ENCODE assay signal across 9 cellular contexts in the genomic region with DNA sequence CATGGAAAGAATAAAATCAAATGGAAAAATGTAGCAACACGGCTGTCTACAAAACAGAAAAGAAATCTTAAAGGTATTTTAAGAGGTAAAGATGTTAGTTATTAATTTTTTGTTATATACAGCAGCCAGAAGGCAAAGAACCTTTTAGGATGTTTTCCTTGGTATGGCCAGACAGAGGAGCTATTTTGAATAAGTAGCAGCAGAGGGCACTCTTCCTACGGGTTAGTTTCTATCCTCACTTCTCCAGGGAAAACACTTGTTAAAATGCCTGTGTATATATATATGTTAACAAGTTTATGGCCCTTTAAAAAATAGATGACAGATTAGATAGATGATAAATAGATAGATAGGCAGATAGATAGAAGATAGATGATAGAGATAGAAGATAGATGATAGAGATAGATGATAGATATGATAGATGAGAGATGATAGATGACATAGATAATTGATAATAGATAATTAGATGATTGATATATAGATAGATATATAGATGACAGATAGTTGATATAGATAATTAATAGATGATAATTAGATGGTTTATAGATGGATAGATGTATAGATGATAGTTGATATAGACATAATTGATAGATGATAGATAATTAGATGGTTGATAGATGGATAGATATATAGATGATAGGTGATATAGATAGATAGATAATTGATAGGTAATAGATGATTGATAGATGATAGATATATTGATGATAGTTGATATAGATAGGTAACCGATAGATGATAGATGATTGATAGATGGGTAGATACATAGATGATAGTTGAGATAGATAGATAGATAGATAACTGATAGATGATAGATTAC. TPM values are rescaled to one million over a fixed set of nuclear protein-coding genes. Genes with fewer than 3 reads are reported as not detected.
A peak's percentile ranks its signal among the peaks of the same experiment; 100 is the strongest.
DNase-seq lines count a peak whose midpoint lies in the region; ATAC-seq and TF ChIP-seq lines count a peak whose summit lies in the region.
"Had no signal": no experiment of that assay in that cellular context is flagged by ENCODE, and none has a peak within 500 bp of the region (broad histone marks: within the 10 kb centered on the region; RNA-seq: fewer than 3 reads in every experiment).

No MANE protein-coding gene starts in this region.

- H2BK5ac ChIP-seq in H9 (ENCODE audit: insufficient read length, low read length) = no peak overlapping the region

- no peaks in the 10 kb centered on the region for H3K27me3 ChIP-seq in H9 (ENCODE audit: insufficient read depth, low read length)

- H3K27me3 Mint-ChIP-seq in H9 (ENCODE audit: low read depth) = peaks cover 2% of the 10 kb centered on the region; the same call in 1 of the 2 replicates

- H3K79me1 ChIP-seq in H9 (ENCODE audit: insufficient read depth, low read depth, low read length, poor library complexity, severe bottlenecking) = no peaks in the 10 kb centered on the region

- no peaks in the 10 kb centered on the region; a peak in 1 of 7 replicates for H3K36me3 Mint-ChIP-seq in H9 (ENCODE audit: insufficient read depth in 1 of 3, low read depth in 3 of 3)

- 100% methylated on average over 1 of the region's 3 CpGs for WGBS in H9 (ENCODE audit: extremely low coverage, insufficient read length, low lambda C conversion rate)

- no peak overlapping the region for H3K56ac ChIP-seq in H9 (ENCODE audit: insufficient read length, low read depth, low read length)

- no peak overlapping the region for H3K23ac ChIP-seq in H9 (ENCODE audit: insufficient read length, low read depth, low read length)

- H4K5ac ChIP-seq in H9 (ENCODE audit: insufficient read length, low read depth, low read length) = no peak overlapping the region

- H2BK20ac ChIP-seq in H9 (ENCODE audit: low read depth, low read length, poor library complexity, severe bottlenecking) = no peak overlapping the region

- H3K4me1 ChIP-seq in H9 (ENCODE audit: insufficient read depth, low read length) = no peaks in the 10 kb centered on the region

- TF ChIP-seq CTCF in H9 (conservative IDR thresholded peaks at IDR 0.05) (peak; percentile 80), GM20000 (IDR thresholded peaks at IDR 0.05; ENCODE audit: extremely low read depth, missing control alignments) (no peak)

- no peaks in the 10 kb centered on the region for H3K9me3 ChIP-seq in H9 (ENCODE audit: control insufficient read depth, low read depth, low read length)

- H3K9ac ChIP-seq in H9 (ENCODE audit: extremely low read depth, insufficient read length, low read length) = no peak overlapping the region

- DNase-seq in AG08395 (ENCODE audit: low spot score) = peak; percentile 30
- DNase-seq in H9 = no peak
- DNase-seq in NCI-H748 (lab: John Stamatoyannopoulos, UW; ENCODE audit: unreplicated experiment) = peak; percentile 61
- DNase-seq in cerebellum (ENCODE audit: low spot score) = peak; percentile 17
- DNase-seq in medulla oblongata (ENCODE audit: extremely low spot score) = peak; percentile 69
- no peak for DNase-seq in GM20000 (ENCODE audit: low spot score)

- no peak overlapping the region for H2BK15ac ChIP-seq in H9 (ENCODE audit: low read depth, low read length)

- H3K4me1 Mint-ChIP-seq in H9 = no peaks in the 10 kb centered on the region
- H3K4me1 Mint-ChIP-seq: central memory CD8-positive, alpha-beta T cell had no signal

- H3K4me2 ChIP-seq in H9 (ENCODE audit: insufficient read depth, insufficient read length, low read length) = no peak overlapping the region

- H3K79me2 ChIP-seq in H9 (ENCODE audit: insufficient read depth, low read length) = no peaks in the 10 kb centered on the region

- H2BK120ac ChIP-seq in H9 (ENCODE audit: low read depth, low read length, poor library complexity, severe bottlenecking) = no peak overlapping the region

- H3K4me3 Mint-ChIP-seq in H9 = no peak overlapping the region
- H3K4me3 Mint-ChIP-seq: central memory CD8-positive, alpha-beta T cell had no signal

- no peak overlapping the region for H3K27ac ChIP-seq in H9 (ENCODE audit: insufficient read length, low read depth, low read length)

- H3T11ph ChIP-seq in H9 (ENCODE audit: low read length) = no peak overlapping the region

- H3K23me2 ChIP-seq in H9 (ENCODE audit: insufficient read length, low read depth, low read length, poor library complexity, severe bottlenecking) = no peaks in the 10 kb centered on the region

- no peak overlapping the region for H4K91ac ChIP-seq in H9 (ENCODE audit: insufficient read length, low read depth, low read length)

- H3K18ac ChIP-seq in H9 (ENCODE audit: insufficient read length, low read depth, low read length) = no peak overlapping the region

- no peak overlapping the region for H3K14ac ChIP-seq in H9 (ENCODE audit: insufficient read depth, low read length)

- H3K27ac Mint-ChIP-seq in H9 = no peak overlapping the region

- no peak overlapping the region for H4K8ac ChIP-seq in H9 (replicated peaks; ENCODE audit: insufficient read length, low read depth, low read length)

- no peaks in the 10 kb centered on the region for H4K20me1 ChIP-seq in H9 (ENCODE audit: control insufficient read depth, insufficient read depth, insufficient read length)

- no peak for ATAC-seq in HG03520 (IDR thresholded peaks at IDR 0.05; ENCODE audit: unreplicated experiment)
- ATAC-seq in HG02981 (IDR thresholded peaks at IDR 0.05; ENCODE audit: unreplicated experiment) = no peak

- no peak overlapping the region for H2BK12ac ChIP-seq in H9 (ENCODE audit: insufficient read length, low read depth, low read length)

- H2AFZ ChIP-seq in H9 (ENCODE audit: low read length) = no peak overlapping the region

- no peak overlapping the region for H2AK5ac ChIP-seq in H9 (ENCODE audit: insufficient read length, low read length)

- no peak overlapping the region for H3K4ac ChIP-seq in H9 (ENCODE audit: low read depth, low read length)

- no peaks in the 10 kb centered on the region for H3K9me3 Mint-ChIP-seq in H9
- H3K9me3 Mint-ChIP-seq: central memory CD8-positive, alpha-beta T cell had no signal

RNA-seq across cellular contexts. Expression of gene WIPF3, which starts 57.8 kb away (rescaled TPM):
- total RNA-seq in H9 (2021) (11.6 and 11.8 TPM in 2 replicates), cerebellum (2.4 TPM)

Comparison
In these comparisons a context has a peak if more than half of its experiments do, and no peak if none do; other contexts are left out.
1. DNase-seq: peak in AG08395 (single experiment), NCI-H748 (single experiment), cerebellum (single experiment) and medulla oblongata (single experiment); none in H9 (single experiment) and GM20000 (single experiment).